27 cellular contexts compared by ENCODE assay signal in genomic region chr1:4277598-4277997, GRCh38.
"Had no signal": no experiment of that assay in that cellular context is flagged by ENCODE, and none has a peak within 500 bp of the region (broad histone marks: within the 10 kb centered on the region; RNA-seq: fewer than 3 reads in every experiment).

No MANE protein-coding gene starts in this region.

- ATAC-seq: stimulated activated effector memory CD8-positive, alpha-beta T cell treated with anti-CD3 and anti-CD28 coated beads, Interleukin-12 subunit alpha, Interleukin-12 subunit beta, amount 100 ng/mL, for 72 hours; stimulated activated memory B cell treated with anti-CD40 and anti-IgM and Interleukin-4, amounts not matched to agents 10 μg/mL and 1 μg/mL and 100 μg/mL, for 72 hours; stimulated activated naive B cell treated with anti-CD40 and anti-IgM and Interleukin-4, amounts not matched to agents 10 μg/mL and 1 μg/mL and 100 μg/mL, for 72 hours; stimulated activated naive CD8-positive, alpha-beta T cell treated with anti-CD3 and anti-CD28 coated beads, Interleukin-15, amount 100 ng/mL, for 72 hours; stimulated activated naive CD8-positive, alpha-beta T cell treated with anti-CD3 and anti-CD28 coated beads, Interleukin-15, Interleukin-2, amounts not matched to agents 100 U/mL and 50 U/mL, for 24 hours; upper lobe of right lung had no signal

- H3K4me3 ChIP-seq: stomach, suprapubic skin, testis, thoracic aorta, thyroid gland, tibial artery, tibial nerve, transverse colon, upper lobe of left lung, upper lobe of right lung, uterus, vagina had no signal

- H3K36me3 ChIP-seq: stomach, suprapubic skin, thoracic aorta, thyroid gland, tibial artery, tibial nerve, transverse colon, upper lobe of left lung, upper lobe of right lung, uterus, vagina had no signal

- DNase-seq: stimulated activated CD4-positive, alpha-beta T cell treated with anti-CD3 and anti-CD28 coated beads, Interleukin-2, amount 100 ng/mL, for 48 hours; stimulated activated CD4-positive, alpha-beta T cell treated with anti-CD3 and anti-CD28 coated beads, Interleukin-4, amount 100 ng/mL, for 1 hour; stimulated activated CD4-positive, alpha-beta T cell treated with anti-CD3 and anti-CD28 coated beads, Interleukin-4, amount 100 ng/mL, for 24 hours; stimulated activated CD4-positive, alpha-beta T cell treated with anti-CD3 and anti-CD28 coated beads, Interleukin-4, amount 100 ng/mL, for 4 hours; stimulated activated CD8-positive, alpha-beta memory T cell treated with anti-CD3 and anti-CD28 coated beads, Interleukin-4, amount 100 ng/mL, for 48 hours; stimulated activated naive B cell treated with anti-CD40 and anti-IgM and Interleukin-4, amounts not matched to agents 10 μg/mL and 1 μg/mL and 100 μg/mL, for 72 hours; stimulated activated naive CD4-positive, alpha-beta T cell; stimulated activated naive CD4-positive, alpha-beta T cell treated with Interleukin-2 at 50 U/mL for 16 hours; stimulated activated naive CD8-positive, alpha-beta T cell treated with anti-CD3 and anti-CD28 coated beads, Interleukin-15, amount 100 ng/mL, for 72 hours; stimulated activated naive CD8-positive, alpha-beta T cell treated with anti-CD3 and anti-CD28 coated beads, Interleukin-15, Interleukin-2, amounts not matched to agents 100 U/mL and 50 U/mL, for 24 hours; stomach; substantia nigra; testis; thyroid gland; tibial artery; transverse colon; trophoblast cell; upper lobe of left lung; upper lobe of right lung; uterus had no signal

- H3K9me3 ChIP-seq: testis, thyroid gland, uterus had no signal

- H3K27me3 ChIP-seq: testis, thyroid gland, tibial nerve, transverse colon, upper lobe of left lung, uterus, vagina had no signal

- H3K4me1 ChIP-seq: stomach, suprapubic skin, testis, thyroid gland, tibial artery, tibial nerve, transverse colon, upper lobe of left lung, upper lobe of right lung, uterus, vagina had no signal

- H3K27ac ChIP-seq: stomach, suprapubic skin, testis, thoracic aorta, thyroid gland, tibial artery, tibial nerve, transverse colon, upper lobe of left lung, upper lobe of right lung, uterus, vagina had no signal

- FAIRE-seq: urothelium cell line had no signal
